Comparison of ENCODE assay signal across 8 cellular contexts in genomic region chr3:62319570-62320243, GRCh38. TPM values are rescaled to one million over a fixed set of nuclear protein-coding genes. Genes with fewer than 3 reads are reported as not detected.
A peak's percentile ranks its signal among the peaks of the same experiment; 100 is the strongest.
DNase-seq lines count a peak whose midpoint lies in the region; ATAC-seq and TF ChIP-seq lines count a peak whose summit lies in the region.

No MANE protein-coding gene starts in this region.

- peaks cover 11% of the 10 kb centered on the region for H3K4me1 Mint-ChIP-seq in activated T-cell treated with anti-CD3 and anti-CD28 coated beads, Interleukin-2, amount 50 U/mL, for 72 hours (ENCODE audit: low read depth)

- H3K36me3 ChIP-seq in WERI-Rb-1 (peaks cover 41% of the 10 kb centered on the region), testis (ENCODE audit: low read depth, missing control alignments) (no peaks in the 10 kb centered on the region)

- H3K4me3 Mint-ChIP-seq in activated T-cell treated with anti-CD3 and anti-CD28 coated beads, Interleukin-2, amount 50 U/mL, for 72 hours, result peak overlapping the region; percentile 92 to 96

- intact Hi-C loops in testis (cut with DNase I; ENCODE audit: low total_unique reads), result no loop called here

- H3K9me3 Mint-ChIP-seq in activated T-cell treated with anti-CD3 and anti-CD28 coated beads, Interleukin-2, amount 50 U/mL, for 72 hours, result peaks cover 2 to 6% of the 10 kb centered on the region in 2 donors

- peaks cover 2 to 8% of the 10 kb centered on the region in 2 donors for H3K36me3 Mint-ChIP-seq in activated T-cell treated with anti-CD3 and anti-CD28 coated beads, Interleukin-2, amount 50 U/mL, for 72 hours (ENCODE audit: insufficient read depth in 2 of 2)

- H3K9me3 ChIP-seq in WERI-Rb-1 (ENCODE audit: severe bottlenecking) (no peaks in the 10 kb centered on the region), iPS-18c (ENCODE audit: control insufficient read depth, insufficient read depth, low read length) (peaks cover 2% of the 10 kb centered on the region), testis (no peaks in the 10 kb centered on the region)

- no peak for TF ChIP-seq POLR2A in testis (IDR thresholded peaks at IDR 0.05)

- no peak overlapping the region; the same call in 1 of the 2 replicates for H3K27ac ChIP-seq in WERI-Rb-1
- H3K27ac ChIP-seq in testis, result peak overlapping the region in 1 of 2 donors; percentile 80

- H3K27me3 ChIP-seq in WERI-Rb-1 (ENCODE audit: insufficient read depth, low read depth, severe bottlenecking) (no peaks in the 10 kb centered on the region), testis (no peaks in the 10 kb centered on the region)

- H3K27me3 Mint-ChIP-seq in activated T-cell treated with anti-CD3 and anti-CD28 coated beads, Interleukin-2, amount 50 U/mL, for 72 hours (ENCODE audit: low read depth), result peaks cover 28% of the 10 kb centered on the region

- H3K4me3 ChIP-seq in WERI-Rb-1 (ENCODE audit: low read depth, low read length) (peak overlapping the region; percentile 74), iPS-18c (ENCODE audit: insufficient read depth, low read depth, low read length) (peak overlapping the region; percentile 90; the same call in 1 of the 2 replicates), testis (peak overlapping the region; percentile 67 to 74)

- 58 to 63% methylated on average over 7 of the region's 7 CpGs for WGBS in testis, 2 donors

- TF ChIP-seq CTCF in WERI-Rb-1 (IDR thresholded peaks at IDR 0.05; ENCODE audit: low read depth, low read length), result no peak
- TF ChIP-seq CTCF in testis (IDR thresholded peaks at IDR 0.05), result no peak

- peaks cover 3% of the 10 kb centered on the region for H3K4me1 ChIP-seq in testis

- H3K27ac Mint-ChIP-seq in activated T-cell treated with anti-CD3 and anti-CD28 coated beads, Interleukin-2, amount 50 U/mL, for 72 hours, result no peak overlapping the region

- ATAC-seq in activated T-cell treated with anti-CD3 and anti-CD28 coated beads, Interleukin-2, amount 50 U/mL, for 72 hours (replicated peaks in 1 of 2), result no peak
- no peak for ATAC-seq in HG03097 (IDR thresholded peaks at IDR 0.05; ENCODE audit: low FRiP score, unreplicated experiment)

- DNase-seq in activated T-cell treated with anti-CD3 and anti-CD28 coated beads, Interleukin-2, amount 50 U/mL, for 72 hours, result no peak
- DNase-seq in activated T-cell treated with anti-CD3 and anti-CD28 coated beads, Interleukin-2, amount 50 U/mL, for 1 hour, result no peak
- no peak for DNase-seq in WERI-Rb-1
- no peak for DNase-seq in testis
- no peak for DNase-seq in NCI-H446 (lab: John Stamatoyannopoulos, UW)
- no peak for DNase-seq in midbrain (lab: John Stamatoyannopoulos, UW)

RNA-seq across cellular contexts. Expression of gene FEZF2, which starts 53.6 kb away (rescaled TPM):
- not detected for total RNA-seq in activated T-cell treated with anti-CD3 and anti-CD28 coated beads, Interleukin-2, amount 50 U/mL, for 72 hours
- not detected for total RNA-seq in testis
- polyA plus RNA-seq in testis (ENCODE audit: insufficient read depth, low read depth, low replicate concordance), result not detected
